23 cellular contexts compared by ENCODE assay signal in genomic region chr10:126924915-126925300, GRCh38. TPM values are rescaled to one million over a fixed set of nuclear protein-coding genes. Genes with fewer than 3 reads are reported as not detected.
A peak's percentile ranks its signal among the peaks of the same experiment; 100 is the strongest.
DNase-seq lines count a peak whose midpoint lies in the region; ATAC-seq and TF ChIP-seq lines count a peak whose summit lies in the region.
"Had no signal": no experiment of that assay in that cellular context is flagged by ENCODE, and none has a peak within 500 bp of the region (broad histone marks: within the 10 kb centered on the region; RNA-seq: fewer than 3 reads in every experiment).

No MANE protein-coding gene starts in this region.

- no peaks in the 10 kb centered on the region for H3K9me3 ChIP-seq in RWPE2 (ENCODE audit: severe bottlenecking)
- H3K9me3 ChIP-seq in left lung: peaks cover 0 to 2% of the 10 kb centered on the region in 2 donors
- H3K9me3 ChIP-seq: ascending aorta, BE2C, HAP-1, psoas muscle had no signal

- no peaks in the 10 kb centered on the region for H3K27me3 Mint-ChIP-seq in activated CD4-positive, alpha-beta memory T cell treated with anti-CD3 and anti-CD28 coated beads for 36 hours

- ATAC-seq in RWPE2 (ENCODE audit: low read depth) (peak; percentile 92), left lung (peak; percentile 42), GM21447 (IDR thresholded peaks at IDR 0.05; ENCODE audit: unreplicated experiment) (no peak), HG03439 (IDR thresholded peaks at IDR 0.05; ENCODE audit: unreplicated experiment) (no peak)
- ATAC-seq: activated naive CD4-positive, alpha-beta T cell treated with anti-CD3 and anti-CD28 coated beads, Interleukin-2, amount 50 U/mL, for 72 hours; HepG2; psoas muscle had no signal

- H3K4me1 Mint-ChIP-seq in activated CD4-positive, alpha-beta memory T cell treated with anti-CD3 and anti-CD28 coated beads for 36 hours (ENCODE audit: low read depth): no peaks in the 10 kb centered on the region

- H3K9me3 Mint-ChIP-seq in activated CD4-positive, alpha-beta memory T cell treated with anti-CD3 and anti-CD28 coated beads for 36 hours: peaks cover 4% of the 10 kb centered on the region

- intact Hi-C loops in left lung (cut with DNase I): no loop called here
- intact Hi-C loops in activated CD4-positive, alpha-beta memory T cell treated with anti-CD3 and anti-CD28 coated beads for 36 hours (cut with micrococcal nuclease): no loop called here

- H3K27me3 ChIP-seq in RWPE2 (ENCODE audit: insufficient read depth, poor library complexity, severe bottlenecking): no peaks in the 10 kb centered on the region
- no peaks in the 10 kb centered on the region for H3K27me3 ChIP-seq in left lung
- H3K27me3 ChIP-seq: ascending aorta, BE2C had no signal

- no peak overlapping the region for H3K4me3 Mint-ChIP-seq in activated CD4-positive, alpha-beta memory T cell treated with anti-CD3 and anti-CD28 coated beads for 36 hours

- H3K27ac Mint-ChIP-seq in activated CD4-positive, alpha-beta memory T cell treated with anti-CD3 and anti-CD28 coated beads for 36 hours: no peak overlapping the region
- H3K27ac Mint-ChIP-seq: activated naive CD4-positive, alpha-beta T cell treated with anti-CD3 and anti-CD28 coated beads, Interleukin-2, amount 50 U/mL, for 72 hours; activated T-helper 2 cell treated with anti-CD3 and anti-CD28 coated beads, Interferon-gamma antibody, Interleukin-2, Interleukin-4, amounts not matched to agents 10 μg/mL and 5 μg/mL and 100 μg/mL, durations not matched to agents 14 hours and 24 hours and 36 hours had no signal

- POLR2A ChIA-PET in activated CD4-positive, alpha-beta memory T cell treated with anti-CD3 and anti-CD28 coated beads for 36 hours (lab: Charles Lee): no interaction called here

- peak overlapping the region; percentile 83 for H3K27ac ChIP-seq in RWPE2 (ENCODE audit: poor library complexity, severe bottlenecking)
- peak overlapping the region; percentile 65 for H3K27ac ChIP-seq in epithelial cell of prostate
- H3K27ac ChIP-seq in left lung: no peak overlapping the region
- H3K27ac ChIP-seq: ascending aorta, psoas muscle, WERI-Rb-1 had no signal

- CTCF ChIA-PET in activated CD4-positive, alpha-beta memory T cell treated with anti-CD3 and anti-CD28 coated beads for 36 hours (lab: Charles Lee): no interaction called here

- no peak overlapping the region for H3K4me3 ChIP-seq in RWPE2 (ENCODE audit: severe bottlenecking)
- H3K4me3 ChIP-seq in left lung: no peak overlapping the region
- H3K4me3 ChIP-seq: ascending aorta, HAP-1, lung, psoas muscle had no signal

- TF ChIP-seq CTCF in RWPE2 (IDR thresholded peaks at IDR 0.05; ENCODE audit: poor library complexity, severe bottlenecking) (no peak), left lung (IDR thresholded peaks at IDR 0.05) (no peak)

- H3K4me1 ChIP-seq in RWPE2 (ENCODE audit: insufficient read depth, poor library complexity, severe bottlenecking) (peaks cover 19% of the 10 kb centered on the region), left lung (peaks cover 0 to 6% of the 10 kb centered on the region in 2 donors)
- H3K4me1 ChIP-seq: BE2C, HAP-1, psoas muscle had no signal

- H3K36me3 Mint-ChIP-seq in activated CD4-positive, alpha-beta memory T cell treated with anti-CD3 and anti-CD28 coated beads for 36 hours: no peaks in the 10 kb centered on the region

- peaks cover 20% of the 10 kb centered on the region for H3K36me3 ChIP-seq in RWPE2 (ENCODE audit: low read depth)
- H3K36me3 ChIP-seq in left lung: peaks cover 0 to 10% of the 10 kb centered on the region in 2 donors
- H3K36me3 ChIP-seq: BE2C, HAP-1, WERI-Rb-1 had no signal

- DNase-seq in AG20443 (ENCODE audit: low spot score): peak; percentile 33
- no peak for DNase-seq in RWPE2 (ENCODE audit: low spot score)
- DNase-seq in epithelial cell of prostate (ENCODE audit: low read depth, low spot score): peak; percentile 64
- DNase-seq in left lung: no peak
- no peak for DNase-seq in activated CD4-positive, alpha-beta memory T cell treated with anti-CD3 and anti-CD28 coated beads for 36 hours
- no peak for DNase-seq in activated CD8-positive, alpha-beta memory T cell treated with anti-CD3 and anti-CD28 coated beads, Interleukin-2, amount 50 U/mL, for 48 hours
- DNase-seq: activated CD8-positive, alpha-beta memory T cell treated with anti-CD3 and anti-CD28 coated beads, Interleukin-2, amount 50 U/mL, for 4 hours; BE2C; erythroblast; islet precursor cell; NCI-H1048; NCI-H187 treated with DMSO at 0.1 percent for 48 hours; NCI-H774; psoas muscle; WERI-Rb-1 had no signal

RNA-seq across cellular contexts. Expression of gene DOCK1, which starts 19.7 kb away (rescaled TPM):
- 10 to 100 TPM; 46.4 to 47.4 TPM for total RNA-seq in left lung
- total RNA-seq in activated CD4-positive, alpha-beta memory T cell treated with anti-CD3 and anti-CD28 coated beads for 36 hours: under 1 TPM; 0.22 to 0.29 TPM

Comparison
In these comparisons a context has a peak if more than half of its experiments do, and no peak if none do; other contexts are left out.
1. DNase-seq: peak in AG20443 (single experiment) and epithelial cell of prostate (single experiment); none in RWPE2 (single experiment), left lung (0 of 2), activated CD4-positive, alpha-beta memory T cell treated with anti-CD3 and anti-CD28 coated beads for 36 hours (single experiment) and activated CD8-positive, alpha-beta memory T cell treated with anti-CD3 and anti-CD28 coated beads, Interleukin-2, amount 50 U/mL, for 48 hours (single experiment).
2. ATAC-seq: peak in RWPE2 (single experiment) and left lung (single experiment); none in GM21447 (single experiment) and HG03439 (single experiment).
3. H3K27ac ChIP-seq: peak in RWPE2 (single experiment) and epithelial cell of prostate (single experiment); none in left lung (0 of 2).
4. RNA of gene DOCK1, which starts 19.7 kb away (total RNA-seq): 46.4 to 47.4 TPM in left lung; 0.22 to 0.29 TPM in activated CD4-positive, alpha-beta memory T cell treated with anti-CD3 and anti-CD28 coated beads for 36 hours; every median in the first group is over 10 times any median in the second.